In the genomic region with DNA sequence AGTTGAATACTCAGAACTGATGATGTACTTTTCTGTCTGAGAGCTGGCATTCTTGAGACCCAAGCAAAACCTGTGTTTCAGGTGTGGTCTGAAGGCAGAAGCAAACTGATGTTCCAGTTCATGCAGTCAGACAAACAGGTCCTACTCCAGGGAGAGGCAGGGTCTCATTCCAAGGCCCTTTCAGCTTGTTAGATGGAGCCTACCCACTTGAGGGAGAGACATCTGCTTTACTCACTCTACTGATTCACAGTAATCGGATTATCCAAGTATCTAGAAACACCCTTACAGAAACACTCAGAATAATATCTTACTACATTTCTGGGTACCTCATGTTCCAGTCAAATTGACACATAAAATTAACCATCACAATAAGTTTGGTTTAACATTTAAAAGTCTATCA, we compare ENCODE assay signal across 22 cellular contexts.
"Had no signal": no experiment of that assay in that cellular context is flagged by ENCODE, and none has a peak within 500 bp of the region (broad histone marks: within the 10 kb centered on the region; RNA-seq: fewer than 3 reads in every experiment).

No MANE protein-coding gene starts in this region.

- ATAC-seq: natural killer cell; pancreas; right cardiac atrium; sciatic nerve; stimulated activated naive B cell treated with anti-CD40 and anti-IgM and Interleukin-4, amounts not matched to agents 10 μg/mL and 1 μg/mL and 100 μg/mL, for 72 hours; stimulated activated naive CD8-positive, alpha-beta T cell treated with anti-CD3 and anti-CD28 coated beads, Interleukin-15, Interleukin-2, amounts not matched to agents 100 U/mL and 50 U/mL, for 24 hours had no signal

- H3K36me3 Mint-ChIP-seq: mesothelial cell of epicardium, natural killer cell had no signal

- DNase-seq: islet precursor cell; left ventricle myocardium inferior; mesendoderm; naive B cell; natural killer cell; nephron progenitor cell; pancreas; posterior cingulate gyrus; retina; right cardiac atrium; stimulated activated CD4-positive, alpha-beta T cell treated with anti-CD3 and anti-CD28 coated beads, Interleukin-12 subunit alpha, Interleukin-12 subunit beta, amount 100 ng/mL, for 4 hours; stimulated activated CD4-positive, alpha-beta T cell treated with anti-CD3 and anti-CD28 coated beads, Interleukin-15, amount 100 ng/mL, for 24 hours; stimulated activated CD4-positive, alpha-beta T cell treated with anti-CD3 and anti-CD28 coated beads, Interleukin-2, amount 100 ng/mL, for 24 hours; stimulated activated CD4-positive, alpha-beta T cell treated with anti-CD3 and anti-CD28 coated beads, Interleukin-4, amount 100 ng/mL, for 1 hour; stimulated activated naive B cell treated with anti-CD40 and anti-IgM and Interleukin-4, amounts not matched to agents 10 μg/mL and 1 μg/mL and 100 μg/mL, for 72 hours; stimulated activated naive CD8-positive, alpha-beta T cell treated with anti-CD3 and anti-CD28 coated beads, Interleukin-15, Interleukin-2, amounts not matched to agents 100 U/mL and 50 U/mL, for 24 hours; stomach; testis; thyroid gland; transverse colon had no signal

- H3K27me3 Mint-ChIP-seq: naive B cell; stimulated activated naive B cell treated with anti-CD40 and anti-IgM and Interleukin-4, amounts not matched to agents 10 μg/mL and 1 μg/mL and 100 μg/mL, for 72 hours had no signal

- H3K27ac Mint-ChIP-seq: mesothelial cell of epicardium; naive B cell; nephron progenitor cell; stimulated activated naive B cell treated with anti-CD40 and anti-IgM and Interleukin-4, amounts not matched to agents 10 μg/mL and 1 μg/mL and 100 μg/mL, for 72 hours had no signal

- H3K9me3 Mint-ChIP-seq: mesothelial cell of epicardium; naive B cell; natural killer cell; nephron progenitor cell; stimulated activated naive B cell treated with anti-CD40 and anti-IgM and Interleukin-4, amounts not matched to agents 10 μg/mL and 1 μg/mL and 100 μg/mL, for 72 hours had no signal

- H3K4me1 Mint-ChIP-seq: nephron progenitor cell had no signal

- H3K4me3 Mint-ChIP-seq: mesothelial cell of epicardium; naive B cell; natural killer cell; nephron progenitor cell; stimulated activated naive B cell treated with anti-CD40 and anti-IgM and Interleukin-4, amounts not matched to agents 10 μg/mL and 1 μg/mL and 100 μg/mL, for 72 hours had no signal
